Comparison of ENCODE assay signal across 9 cellular contexts in the genomic region with DNA sequence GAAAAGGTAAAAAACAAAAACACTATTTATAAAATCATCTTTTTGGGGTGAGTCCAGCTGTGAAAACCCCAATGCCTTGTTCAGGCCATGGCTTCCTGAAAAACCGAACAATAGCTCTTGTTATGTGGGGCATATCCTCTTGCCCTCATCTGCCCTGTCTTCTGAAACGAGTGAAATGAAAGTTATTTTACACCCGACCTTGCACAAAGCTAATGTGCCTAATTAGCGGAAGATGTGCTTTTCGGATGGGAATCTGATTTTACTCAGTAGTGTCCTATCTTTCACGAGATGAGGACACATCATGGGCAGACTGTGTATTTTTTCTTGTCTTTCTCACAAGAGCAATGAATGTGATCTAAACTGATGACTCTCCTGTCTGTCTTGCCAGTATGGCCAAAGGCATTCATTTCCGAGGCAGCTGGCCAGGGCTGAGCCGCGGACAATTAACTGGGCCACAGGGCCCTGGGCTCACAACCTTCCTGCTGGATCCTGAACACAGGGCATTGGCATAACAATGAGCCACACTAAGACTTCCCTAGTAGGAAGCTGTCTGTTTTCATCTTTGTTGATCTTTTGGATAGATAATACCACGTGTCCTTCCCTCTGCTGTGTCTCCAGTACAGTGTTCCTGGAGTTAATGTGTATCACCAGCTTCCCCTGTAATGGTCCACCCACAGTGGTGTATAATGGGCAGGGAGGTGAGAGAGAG.
DNase-seq lines count a peak whose midpoint lies in the region; ATAC-seq and TF ChIP-seq lines count a peak whose summit lies in the region.
"Had no signal": no experiment of that assay in that cellular context is flagged by ENCODE, and none has a peak within 500 bp of the region (broad histone marks: within the 10 kb centered on the region; RNA-seq: fewer than 3 reads in every experiment).

No MANE protein-coding gene starts in this region.

- peaks cover 46% of the 10 kb centered on the region for H3K4me1 ChIP-seq in GM23338 (ENCODE audit: insufficient read depth)
- peaks cover 15 to 35% (median 22%) of the 10 kb centered on the region in 3 donors for H3K4me1 ChIP-seq in gastroesophageal sphincter

- no peaks in the 10 kb centered on the region for H3K9me3 ChIP-seq in gastroesophageal sphincter

- H3K27me3 Mint-ChIP-seq in GM23338 (ENCODE audit: insufficient read depth, low read depth, poor library complexity): peaks cover 3% of the 10 kb centered on the region
- H3K27me3 Mint-ChIP-seq in activated T-cell treated with anti-CD3 and anti-CD28 coated beads, Interleukin-2, amount 50 U/mL, for 72 hours (ENCODE audit: low read depth): peaks cover 7% of the 10 kb centered on the region

- peaks cover 3% of the 10 kb centered on the region; the same call in 1 of the 2 replicates for H3K9me2 ChIP-seq in GM23338 (ENCODE audit: insufficient read depth)

- peak overlapping the region; percentile 94 for H3K27ac ChIP-seq in GM23338 (ENCODE audit: low read depth)
- peak overlapping the region; percentile 64 to 83 (median 74) for H3K27ac ChIP-seq in gastroesophageal sphincter

- no peak overlapping the region for H2AFZ ChIP-seq in GM23338

- no peaks in the 10 kb centered on the region for H4K20me1 ChIP-seq in GM23338 (replicated peaks; ENCODE audit: insufficient read depth)

- TF ChIP-seq CTCF in GM23338 (conservative IDR thresholded peaks at IDR 0.05; ENCODE audit: low read depth in 2 of 2) (no peak), gastroesophageal sphincter (IDR thresholded peaks at IDR 0.05) (no peak)

- H3K4me3 Mint-ChIP-seq in GM23338: peak overlapping the region; percentile 43
- no peak overlapping the region for H3K4me3 Mint-ChIP-seq in activated T-cell treated with anti-CD3 and anti-CD28 coated beads, Interleukin-2, amount 50 U/mL, for 72 hours

- peak; percentile 84 for DNase-seq in GM23338 (ENCODE audit: low spot score)
- DNase-seq in SHP77 (lab: John Stamatoyannopoulos, UW): peak; percentile 54 to 62
- peak; percentile 84 for DNase-seq in pons (ENCODE audit: low spot score)
- DNase-seq in activated T-cell treated with anti-CD3 and anti-CD28 coated beads, Interleukin-2, amount 50 U/mL, for 72 hours: no peak
- no peak for DNase-seq in HuH-7 (ENCODE audit: low spot score)
- no peak for DNase-seq in D341Med (ENCODE audit: low spot score)
- DNase-seq: occipital lobe had no signal

- peak overlapping the region; percentile 83 for H3K27ac Mint-ChIP-seq in GM23338
- no peak overlapping the region for H3K27ac Mint-ChIP-seq in activated T-cell treated with anti-CD3 and anti-CD28 coated beads, Interleukin-2, amount 50 U/mL, for 72 hours

- H3F3A ChIP-seq in GM23338 (replicated peaks; ENCODE audit: low read depth): 0 out of 2 replicates have a peak, but pooled peaks cover 10% of the 10 kb centered on the region

- no peaks in the 10 kb centered on the region for H3K27me3 ChIP-seq in GM23338 (ENCODE audit: insufficient read depth)
- H3K27me3 ChIP-seq in gastroesophageal sphincter: no peaks in the 10 kb centered on the region

- no peak for TF ChIP-seq POLR2A in gastroesophageal sphincter (IDR thresholded peaks at IDR 0.05)

- H3K4me1 Mint-ChIP-seq in GM23338: peaks cover 53% of the 10 kb centered on the region
- H3K4me1 Mint-ChIP-seq in activated T-cell treated with anti-CD3 and anti-CD28 coated beads, Interleukin-2, amount 50 U/mL, for 72 hours (ENCODE audit: low read depth): peaks cover 12% of the 10 kb centered on the region

- ATAC-seq in GM23338 (peak; percentile 96), gastroesophageal sphincter (peak; percentile 55), HG03571 (IDR thresholded peaks at IDR 0.05; ENCODE audit: unreplicated experiment) (no peak)
- ATAC-seq in activated T-cell treated with anti-CD3 and anti-CD28 coated beads, Interleukin-2, amount 50 U/mL, for 72 hours (replicated peaks in 1 of 2): no peak

- no peaks in the 10 kb centered on the region for H3K79me2 ChIP-seq in GM23338 (replicated peaks; ENCODE audit: insufficient read depth)

- H3K4me2 ChIP-seq in GM23338: peak overlapping the region; percentile 58

- no peaks in the 10 kb centered on the region for H3K36me3 ChIP-seq in GM23338 (ENCODE audit: insufficient read depth)
- H3K36me3 ChIP-seq in gastroesophageal sphincter: no peaks in the 10 kb centered on the region

- H3K4me3 ChIP-seq in GM23338 (peak overlapping the region; percentile 31; the same call in 1 of the 2 replicates), gastroesophageal sphincter (no peak overlapping the region)

- no peak for TF ChIP-seq EP300 in gastroesophageal sphincter (IDR thresholded peaks at IDR 0.05)

- H3K36me3 Mint-ChIP-seq in GM23338 (ENCODE audit: low read depth): no peaks in the 10 kb centered on the region
- H3K36me3 Mint-ChIP-seq in activated T-cell treated with anti-CD3 and anti-CD28 coated beads, Interleukin-2, amount 50 U/mL, for 72 hours (ENCODE audit: insufficient read depth in 2 of 2): peaks cover 2 to 5% of the 10 kb centered on the region in 2 donors

- 21 to 47% methylated on average over 8 to 9 of the region's 10 CpGs for WGBS in gastroesophageal sphincter (ENCODE audit: low coverage in 1 of 2), 2 donors

- no peaks in the 10 kb centered on the region for H3K9me3 Mint-ChIP-seq in GM23338
- peaks cover 2 to 3% of the 10 kb centered on the region in 2 donors for H3K9me3 Mint-ChIP-seq in activated T-cell treated with anti-CD3 and anti-CD28 coated beads, Interleukin-2, amount 50 U/mL, for 72 hours

TF ChIP-seq in GM23338, 12 proteins besides CTCF, POLR2A, EP300 and RAD21:
- TF ChIP-seq JUNB (IDR thresholded peaks at IDR 0.05; ENCODE audit: unreplicated experiment) (no peak), POLR2AphosphoS5 (IDR thresholded peaks at IDR 0.05; ENCODE audit: low read depth) (no peak), STAT1 (IDR thresholded peaks at IDR 0.05; ENCODE audit: unreplicated experiment) (no peak), EZH2 (IDR thresholded peaks at IDR 0.05; ENCODE audit: low read depth, unreplicated experiment) (no peak), NANOG (IDR thresholded peaks at IDR 0.05; ENCODE audit: borderline replicate concordance) (no peak), ZNF331 (CRISPR knock-in tag; IDR thresholded peaks at IDR 0.05; ENCODE audit: low read depth) (no peak), ZNF114 (CRISPR knock-in tag; IDR thresholded peaks at IDR 0.05) (no peak), CREB1 (CRISPR knock-in tag; IDR thresholded peaks at IDR 0.05; ENCODE audit: low read depth) (no peak)
- TF ChIP-seq, protein P1, sequence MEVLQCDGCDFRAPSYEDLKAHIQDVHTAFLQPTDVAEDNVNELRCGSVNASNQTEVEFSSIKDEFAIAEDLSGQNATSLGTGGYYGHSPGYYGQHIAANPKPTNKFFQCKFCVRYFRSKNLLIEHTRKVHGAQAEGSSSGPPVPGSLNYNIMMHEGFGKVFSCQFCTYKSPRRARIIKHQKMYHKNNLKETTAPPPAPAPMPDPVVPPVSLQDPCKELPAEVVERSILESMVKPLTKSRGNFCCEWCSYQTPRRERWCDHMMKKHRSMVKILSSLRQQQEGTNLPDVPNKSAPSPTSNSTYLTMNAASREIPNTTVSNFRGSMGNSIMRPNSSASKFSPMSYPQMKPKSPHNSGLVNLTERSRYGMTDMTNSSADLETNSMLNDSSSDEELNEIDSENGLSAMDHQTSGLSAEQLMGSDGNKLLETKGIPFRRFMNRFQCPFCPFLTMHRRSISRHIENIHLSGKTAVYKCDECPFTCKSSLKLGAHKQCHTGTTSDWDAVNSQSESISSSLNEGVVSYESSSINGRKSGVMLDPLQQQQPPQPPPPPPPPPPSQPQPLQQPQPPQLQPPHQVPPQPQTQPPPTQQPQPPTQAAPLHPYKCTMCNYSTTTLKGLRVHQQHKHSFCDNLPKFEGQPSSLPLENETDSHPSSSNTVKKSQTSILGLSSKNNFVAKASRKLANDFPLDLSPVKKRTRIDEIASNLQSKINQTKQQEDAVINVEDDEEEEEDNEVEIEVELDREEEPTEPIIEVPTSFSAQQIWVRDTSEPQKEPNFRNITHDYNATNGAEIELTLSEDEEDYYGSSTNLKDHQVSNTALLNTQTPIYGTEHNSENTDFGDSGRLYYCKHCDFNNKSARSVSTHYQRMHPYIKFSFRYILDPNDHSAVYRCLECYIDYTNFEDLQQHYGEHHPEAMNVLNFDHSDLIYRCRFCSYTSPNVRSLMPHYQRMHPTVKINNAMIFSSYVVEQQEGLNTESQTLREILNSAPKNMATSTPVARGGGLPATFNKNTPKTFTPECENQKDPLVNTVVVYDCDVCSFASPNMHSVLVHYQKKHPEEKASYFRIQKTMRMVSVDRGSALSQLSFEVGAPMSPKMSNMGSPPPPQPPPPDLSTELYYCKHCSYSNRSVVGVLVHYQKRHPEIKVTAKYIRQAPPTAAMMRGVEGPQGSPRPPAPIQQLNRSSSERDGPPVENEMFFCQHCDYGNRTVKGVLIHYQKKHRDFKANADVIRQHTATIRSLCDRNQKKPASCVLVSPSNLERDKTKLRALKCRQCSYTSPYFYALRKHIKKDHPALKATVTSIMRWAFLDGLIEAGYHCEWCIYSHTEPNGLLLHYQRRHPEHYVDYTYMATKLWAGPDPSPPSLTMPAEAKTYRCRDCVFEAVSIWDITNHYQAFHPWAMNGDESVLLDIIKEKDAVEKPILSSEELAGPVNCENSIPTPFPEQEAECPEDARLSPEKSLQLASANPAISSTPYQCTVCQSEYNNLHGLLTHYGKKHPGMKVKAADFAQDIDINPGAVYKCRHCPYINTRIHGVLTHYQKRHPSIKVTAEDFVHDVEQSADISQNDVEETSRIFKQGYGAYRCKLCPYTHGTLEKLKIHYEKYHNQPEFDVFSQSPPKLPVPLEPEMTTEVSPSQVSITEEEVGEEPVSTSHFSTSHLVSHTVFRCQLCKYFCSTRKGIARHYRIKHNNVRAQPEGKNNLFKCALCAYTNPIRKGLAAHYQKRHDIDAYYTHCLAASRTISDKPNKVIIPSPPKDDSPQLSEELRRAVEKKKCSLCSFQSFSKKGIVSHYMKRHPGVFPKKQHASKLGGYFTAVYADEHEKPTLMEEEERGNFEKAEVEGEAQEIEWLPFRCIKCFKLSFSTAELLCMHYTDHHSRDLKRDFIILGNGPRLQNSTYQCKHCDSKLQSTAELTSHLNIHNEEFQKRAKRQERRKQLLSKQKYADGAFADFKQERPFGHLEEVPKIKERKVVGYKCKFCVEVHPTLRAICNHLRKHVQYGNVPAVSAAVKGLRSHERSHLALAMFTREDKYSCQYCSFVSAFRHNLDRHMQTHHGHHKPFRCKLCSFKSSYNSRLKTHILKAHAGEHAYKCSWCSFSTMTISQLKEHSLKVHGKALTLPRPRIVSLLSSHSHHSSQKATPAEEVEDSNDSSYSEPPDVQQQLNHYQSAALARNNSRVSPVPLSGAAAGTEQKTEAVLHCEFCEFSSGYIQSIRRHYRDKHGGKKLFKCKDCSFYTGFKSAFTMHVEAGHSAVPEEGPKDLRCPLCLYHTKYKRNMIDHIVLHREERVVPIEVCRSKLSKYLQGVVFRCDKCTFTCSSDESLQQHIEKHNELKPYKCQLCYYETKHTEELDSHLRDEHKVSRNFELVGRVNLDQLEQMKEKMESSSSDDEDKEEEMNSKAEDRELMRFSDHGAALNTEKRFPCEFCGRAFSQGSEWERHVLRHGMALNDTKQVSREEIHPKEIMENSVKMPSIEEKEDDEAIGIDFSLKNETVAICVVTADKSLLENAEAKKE (CRISPR knock-in tag; IDR thresholded peaks at IDR 0.05): no peak

Comparison
In these comparisons a context has a peak if more than half of its experiments do, and no peak if none do; other contexts are left out.
1. ATAC-seq: peak in GM23338 (single experiment) and gastroesophageal sphincter (single experiment); none in HG03571 (single experiment) and activated T-cell treated with anti-CD3 and anti-CD28 coated beads, Interleukin-2, amount 50 U/mL, for 72 hours (0 of 2).
2. DNase-seq: peak in GM23338 (single experiment), SHP77 (2 of 2) and pons (single experiment); none in activated T-cell treated with anti-CD3 and anti-CD28 coated beads, Interleukin-2, amount 50 U/mL, for 72 hours (0 of 2), HuH-7 (single experiment) and D341Med (single experiment).